8 cellular contexts compared by ENCODE assay signal in genomic region chr7:25720427-25720826, GRCh38.
DNase-seq lines count a peak whose midpoint lies in the region; ATAC-seq and TF ChIP-seq lines count a peak whose summit lies in the region.
"Had no signal": no experiment of that assay in that cellular context is flagged by ENCODE, and none has a peak within 500 bp of the region (broad histone marks: within the 10 kb centered on the region; RNA-seq: fewer than 3 reads in every experiment).

No MANE protein-coding gene starts in this region.

- peak; percentile 53 to 68 for TF ChIP-seq CTCF in mammary epithelial cell (conservative IDR thresholded peaks at IDR 0.05 in 1 of 2, IDR thresholded peaks at IDR 0.05 in 1 of 2; ENCODE audit: extremely low read depth in 1 of 2, insufficient read depth in 1 of 2, low read depth in 1 of 2, low read length in 2 of 2)
- peak; percentile 45 for TF ChIP-seq CTCF in osteocyte (IDR thresholded peaks at IDR 0.05)

- peaks cover 35% of the 10 kb centered on the region for H3K4me1 Mint-ChIP-seq in osteocyte (ENCODE audit: unreplicated experiment)
- H3K4me1 Mint-ChIP-seq in activated CD8-positive, alpha-beta memory T cell treated with anti-CD3 and anti-CD28 coated beads, Interleukin-2, amount 10 ng/mL, durations not matched to agents 7 days and 5 days = no peaks in the 10 kb centered on the region

- H3K27ac ChIP-seq in Karpas-422 (ENCODE audit: low read length) = no peak overlapping the region
- no peak overlapping the region for H3K27ac ChIP-seq in mammary epithelial cell (ENCODE audit: insufficient read depth, low read depth, low read length)

- H3K4me3 Mint-ChIP-seq in osteocyte (ENCODE audit: unreplicated experiment) = no peak overlapping the region
- H3K4me3 Mint-ChIP-seq in activated CD8-positive, alpha-beta memory T cell treated with anti-CD3 and anti-CD28 coated beads, Interleukin-2, amount 10 ng/mL, durations not matched to agents 7 days and 5 days = no peak overlapping the region

- H4K20me1 ChIP-seq in Karpas-422 (ENCODE audit: insufficient read depth, low read depth, low read length) = no peaks in the 10 kb centered on the region
- H4K20me1 ChIP-seq in mammary epithelial cell (ENCODE audit: insufficient read depth, low read length) = no peaks in the 10 kb centered on the region

- no TSS peak for BruUV-seq in mammary epithelial cell (replicated peaks; lab: Mats Ljungman, UMichigan)

- H3K4me1 ChIP-seq in Karpas-422 (ENCODE audit: low read length) (no peaks in the 10 kb centered on the region), mammary epithelial cell (ENCODE audit: insufficient read depth, low read length) (no peaks in the 10 kb centered on the region)

- H3K27ac Mint-ChIP-seq in osteocyte (ENCODE audit: unreplicated experiment) = peak overlapping the region; percentile 57
- H3K27ac Mint-ChIP-seq in activated CD8-positive, alpha-beta memory T cell treated with anti-CD3 and anti-CD28 coated beads, Interleukin-2, amount 10 ng/mL, durations not matched to agents 7 days and 5 days = no peak overlapping the region

- H3K9me3 ChIP-seq in Karpas-422 (ENCODE audit: low read length) (no peaks in the 10 kb centered on the region), mammary epithelial cell (replicated peaks; ENCODE audit: insufficient read depth, low read length) (no peaks in the 10 kb centered on the region)

- ATAC-seq in activated CD8-positive, alpha-beta memory T cell treated with anti-CD3 and anti-CD28 coated beads, Interleukin-2, amount 10 ng/mL, durations not matched to agents 7 days and 5 days = no peak

- H3K9me3 Mint-ChIP-seq in osteocyte (ENCODE audit: unreplicated experiment) = no peaks in the 10 kb centered on the region
- no peaks in the 10 kb centered on the region for H3K9me3 Mint-ChIP-seq in activated CD8-positive, alpha-beta memory T cell treated with anti-CD3 and anti-CD28 coated beads, Interleukin-2, amount 10 ng/mL, durations not matched to agents 7 days and 5 days (ENCODE audit: low read depth)

- peaks cover 7% of the 10 kb centered on the region for H3K36me3 Mint-ChIP-seq in osteocyte (ENCODE audit: unreplicated experiment)
- no peaks in the 10 kb centered on the region for H3K36me3 Mint-ChIP-seq in activated CD8-positive, alpha-beta memory T cell treated with anti-CD3 and anti-CD28 coated beads, Interleukin-2, amount 10 ng/mL, durations not matched to agents 7 days and 5 days

- CTCF ChIA-PET in mammary epithelial cell (lab: Charles Lee; ENCODE audit: low non-redundant PET) = interaction anchor here (0.6 kb wide), 1 partner anchor 326 kb away, joined by 3 read pairs; no protein-coding TSS in a partner anchor
- CTCF ChIA-PET in activated CD8-positive, alpha-beta memory T cell treated with anti-CD3 and anti-CD28 coated beads, Interleukin-2, amount 10 ng/mL, durations not matched to agents 7 days and 5 days (lab: Charles Lee) = no interaction called here

- H2AFZ ChIP-seq in Karpas-422 (ENCODE audit: low read length) (no peak overlapping the region), mammary epithelial cell (ENCODE audit: low read depth, low read length) (no peak overlapping the region)

- no peaks in the 10 kb centered on the region for H3K9me2 ChIP-seq in Karpas-422 (replicated peaks; ENCODE audit: insufficient read depth, low read length)

- intact Hi-C loops in mammary epithelial cell (cut with micrococcal nuclease) = loop anchor here (1.0 kb wide), 1 partner anchor 131 kb away; no protein-coding TSS in a partner anchor

- H3K4me2 ChIP-seq in Karpas-422 (ENCODE audit: low read depth, low read length, poor library complexity, severe bottlenecking) (no peak overlapping the region), mammary epithelial cell (ENCODE audit: insufficient read depth, low read depth, low read length) (no peak overlapping the region)

- in situ Hi-C loops in mammary epithelial cell (cut with MboI; ENCODE audit: low sequenced_read_pairs in 2 of 2) = no loop called here

- no peak overlapping the region for H3K9ac ChIP-seq in Karpas-422 (ENCODE audit: low read length)
- no peak overlapping the region for H3K9ac ChIP-seq in mammary epithelial cell (ENCODE audit: insufficient read depth, low read length)

- H3K79me2 ChIP-seq in Karpas-422 (ENCODE audit: low read length) (no peaks in the 10 kb centered on the region), mammary epithelial cell (ENCODE audit: insufficient read depth, low read length) (no peaks in the 10 kb centered on the region)

- peak; percentile 20 for DNase-seq in EH (ENCODE audit: low read depth)
- DNase-seq in Karpas-422 = peak; percentile 55
- DNase-seq in mammary epithelial cell = peak; percentile 1
- DNase-seq in osteocyte (ENCODE audit: extremely low spot score, unreplicated experiment) = no peak
- no peak for DNase-seq in NK-92 treated with Interleukin-12 subunit alpha and Interleukin-12 subunit beta, amount 100 ng/mL, for 24 hours (lab: John Stamatoyannopoulos, UW)
- no peak for DNase-seq in activated CD8-positive, alpha-beta memory T cell treated with anti-CD3 and anti-CD28 coated beads, Interleukin-2, amount 10 ng/mL, durations not matched to agents 7 days and 5 days
- no peak for DNase-seq in ureter (ENCODE audit: low spot score)
- DNase-seq: activated effector memory CD4-positive, alpha-beta T cell treated with Interleukin-2 at 50 U/mL for 16 hours had no signal

- H3K4me3 ChIP-seq in Karpas-422 (ENCODE audit: low read length) = no peak overlapping the region
- H3K4me3 ChIP-seq in mammary epithelial cell (replicated peaks in 1 of 3; ENCODE audit: insufficient read depth in 1 of 3, low read depth in 2 of 3, low read length in 3 of 3) = no peak overlapping the region

- H3K36me3 ChIP-seq in Karpas-422 (ENCODE audit: insufficient read depth, low read length) = no peaks in the 10 kb centered on the region
- no peaks in the 10 kb centered on the region for H3K36me3 ChIP-seq in mammary epithelial cell (ENCODE audit: insufficient read depth, low read length)

- WGBS in mammary epithelial cell (ENCODE audit: low coverage, missing lambda C conversion rate) = 18% methylated on average over 2 of the region's 2 CpGs

- no peaks in the 10 kb centered on the region for H3K27me3 ChIP-seq in Karpas-422 (ENCODE audit: low read length)
- H3K27me3 ChIP-seq in mammary epithelial cell (ENCODE audit: insufficient read depth, low read length) = no peaks in the 10 kb centered on the region

- no peaks in the 10 kb centered on the region for H3K27me3 Mint-ChIP-seq in osteocyte (ENCODE audit: unreplicated experiment)
- H3K27me3 Mint-ChIP-seq in activated CD8-positive, alpha-beta memory T cell treated with anti-CD3 and anti-CD28 coated beads, Interleukin-2, amount 10 ng/mL, durations not matched to agents 7 days and 5 days = peaks cover 3% of the 10 kb centered on the region

- dilution Hi-C loops in mammary epithelial cell (cut with HindIII; ENCODE audit: low sequenced_read_pairs) = no loop called here

Comparison
In these comparisons a context has a peak if more than half of its experiments do, and no peak if none do; other contexts are left out.
1. DNase-seq: peak in EH (single experiment), Karpas-422 (single experiment) and mammary epithelial cell (single experiment); none in osteocyte (single experiment), NK-92 treated with Interleukin-12 subunit alpha and Interleukin-12 subunit beta, amount 100 ng/mL, for 24 hours (single experiment), activated CD8-positive, alpha-beta memory T cell treated with anti-CD3 and anti-CD28 coated beads, Interleukin-2, amount 10 ng/mL, durations not matched to agents 7 days and 5 days (single experiment) and ureter (single experiment).